ENCODE assay signal across 8 cellular contexts in genomic region chr20:1467355-1468116, GRCh38. TPM values are rescaled to one million over a fixed set of nuclear protein-coding genes. Genes with fewer than 3 reads are reported as not detected.
DNase-seq lines count a peak whose midpoint lies in the region; ATAC-seq, FAIRE-seq and TF ChIP-seq lines count a peak whose summit lies in the region.

No MANE protein-coding gene starts in this region.

- H3K27ac Mint-ChIP-seq in Calu3 (ENCODE audit: unreplicated experiment) (peak overlapping the region; percentile 98), astrocyte (ENCODE audit: unreplicated experiment) (peak overlapping the region; percentile 50), memory B cell (peak overlapping the region; percentile 78)

- no peak overlapping the region for H2AFZ ChIP-seq in astrocyte (ENCODE audit: low read depth, low read length)

- H3K36me3 ChIP-seq in astrocyte (ENCODE audit: insufficient read depth, low read length) (peaks cover 11% of the 10 kb centered on the region), upper lobe of left lung (peaks cover 0 to 21% (median 0%) of the 10 kb centered on the region in 4 donors)

- H3K27me3 ChIP-seq in astrocyte (ENCODE audit: insufficient read depth, low read length) (no peaks in the 10 kb centered on the region), upper lobe of left lung (no peaks in the 10 kb centered on the region)

- H4K20me1 ChIP-seq in astrocyte (ENCODE audit: insufficient read depth, low read length) = peaks cover 34% of the 10 kb centered on the region

- 40 to 54% methylated on average over 22 of the region's 22 CpGs for WGBS in upper lobe of left lung, 2 donors

- peak; percentile 72 for DNase-seq in Calu3
- DNase-seq in MV-4-11 (lab: John Stamatoyannopoulos, UW) = peak; percentile 96
- no peak for DNase-seq in astrocyte (ENCODE audit: low read depth)
- peak; percentile 34 to 43 for DNase-seq in memory B cell (ENCODE audit: low spot score in 2 of 2)
- DNase-seq in upper lobe of left lung = peak in 1 of 2 donors; percentile 48
- no peak for DNase-seq in NCI-H1092 treated with DMSO at 0.1 percent for 48 hours (lab: John Stamatoyannopoulos, UW)

- H3K9me3 Mint-ChIP-seq in Calu3 (ENCODE audit: low read depth, unreplicated experiment) (peaks cover 2% of the 10 kb centered on the region), astrocyte (ENCODE audit: unreplicated experiment) (no peaks in the 10 kb centered on the region), memory B cell (no peaks in the 10 kb centered on the region)

- no peak for FAIRE-seq in astrocyte (lab: Jason Lieb, UNC)

- CTCF ChIA-PET in Calu3 (lab: Charles Lee) = interaction anchor here (0.7 to 3.4 kb wide), 7 partner anchors 27 to 143 kb away, joined by 3 to 43 read pairs (median 4); no protein-coding TSS in a partner anchor

- intact Hi-C loops in Calu3 (cut with micrococcal nuclease; ENCODE audit: unreplicated experiment) = no loop called here

- H3K9ac ChIP-seq in astrocyte (ENCODE audit: low read length) = no peak overlapping the region

- H3K36me3 Mint-ChIP-seq in Calu3 (ENCODE audit: insufficient read depth, unreplicated experiment) (peaks cover 41% of the 10 kb centered on the region), astrocyte (ENCODE audit: low read depth, unreplicated experiment) (peaks cover 2% of the 10 kb centered on the region), memory B cell (peaks cover 2% of the 10 kb centered on the region)

- H3K27ac ChIP-seq in astrocyte (ENCODE audit: low read depth, low read length) = no peak overlapping the region
- peak overlapping the region; percentile 87 to 96 (median 89) for H3K27ac ChIP-seq in upper lobe of left lung

- ATAC-seq in memory B cell (ENCODE audit: low read depth) = peak; percentile 16
- peak; percentile 15 to 32 for ATAC-seq in upper lobe of left lung (ENCODE audit: low FRiP score in 2 of 2)
- ATAC-seq in HG02852 (IDR thresholded peaks at IDR 0.05; ENCODE audit: unreplicated experiment) = no peak
- no peak for ATAC-seq in HG03108 (IDR thresholded peaks at IDR 0.05; ENCODE audit: unreplicated experiment)

- peak in 1 of 4 donors; percentile 44 for TF ChIP-seq POLR2A in upper lobe of left lung (IDR thresholded peaks at IDR 0.05)

- H3K4me1 ChIP-seq in astrocyte (ENCODE audit: insufficient read depth, low read length) (peaks cover 33% of the 10 kb centered on the region), upper lobe of left lung (peaks cover 43 to 48% (median 45%) of the 10 kb centered on the region in 4 donors)

- no peaks in the 10 kb centered on the region for H3K27me3 Mint-ChIP-seq in Calu3 (ENCODE audit: unreplicated experiment)
- H3K27me3 Mint-ChIP-seq in astrocyte (ENCODE audit: low read depth, unreplicated experiment) = no peaks in the 10 kb centered on the region
- no peaks in the 10 kb centered on the region for H3K27me3 Mint-ChIP-seq in memory B cell

- H3K9me3 ChIP-seq in astrocyte (ENCODE audit: insufficient read depth, low read depth, low read length) (no peaks in the 10 kb centered on the region), upper lobe of left lung (peaks cover 0 to 4% (median 0%) of the 10 kb centered on the region in 4 donors)

- no peak for TF ChIP-seq EP300 in upper lobe of left lung (IDR thresholded peaks at IDR 0.05)

- H3K79me2 ChIP-seq in astrocyte (ENCODE audit: insufficient read depth, low read length) = peaks cover 39% of the 10 kb centered on the region

- H3K4me3 Mint-ChIP-seq in Calu3 (ENCODE audit: low read depth, unreplicated experiment) (peak overlapping the region; percentile 68), astrocyte (ENCODE audit: unreplicated experiment) (peak overlapping the region; percentile 66), memory B cell (peak overlapping the region; percentile 83)

- TF ChIP-seq CTCF in Calu3 (IDR thresholded peaks at IDR 0.05; ENCODE audit: unreplicated experiment) (no peak), astrocyte (IDR thresholded peaks at IDR 0.05; ENCODE audit: insufficient read depth, low read depth, low read length) (no peak), upper lobe of left lung (IDR thresholded peaks at IDR 0.05) (no peak)

- H3K4me3 ChIP-seq in astrocyte (ENCODE audit: insufficient read depth, low read depth, low read length) (no peak overlapping the region), upper lobe of left lung (peak overlapping the region in 3 of 4 donors; percentile 75 to 100 (median 99))

- BruUV-seq in Calu3 (replicated peaks; lab: Mats Ljungman, UMichigan) = TSS peak; percentile 17

- H3K4me1 Mint-ChIP-seq in Calu3 (ENCODE audit: low read depth, unreplicated experiment) = peaks cover 52% of the 10 kb centered on the region
- peaks cover 36% of the 10 kb centered on the region for H3K4me1 Mint-ChIP-seq in astrocyte (ENCODE audit: low read depth, unreplicated experiment)
- H3K4me1 Mint-ChIP-seq in memory B cell = peaks cover 46% of the 10 kb centered on the region

- peak overlapping the region; percentile 53 for H3K4me2 ChIP-seq in astrocyte (ENCODE audit: low read length)

RNA-seq across cellular contexts. Expression of gene NSFL1C, which starts 0.9 kb away (rescaled TPM):
- total RNA-seq in Calu3 (2022) = 81.0 and 86.3 TPM in 2 replicates
- total RNA-seq in astrocyte = 78.3 and 96.0 TPM in 2 replicates
- total RNA-seq in upper lobe of left lung = 10 to 100 TPM; 48.0 to 87.7 (median 71.4) TPM

RNA-seq across cellular contexts. Expression of gene SIRPB2, which starts 23.7 kb away (rescaled TPM):
- total RNA-seq in Calu3 (2022) (0.57 and 1.1 TPM in 2 replicates), astrocyte (not detected in 2 replicates), upper lobe of left lung (10 to 100 TPM; 12.1 to 59.7 (median 23.8) TPM)

Comparison
In these comparisons a context has a peak if more than half of its experiments do, and no peak if none do; other contexts are left out.
1. DNase-seq: peak in Calu3 (single experiment), MV-4-11 (single experiment) and memory B cell (2 of 2); none in astrocyte (single experiment) and NCI-H1092 treated with DMSO at 0.1 percent for 48 hours (single experiment).
2. ATAC-seq: peak in memory B cell (single experiment) and upper lobe of left lung (2 of 2); none in HG02852 (single experiment) and HG03108 (single experiment).
3. Peak in every context shown above with its lines, with median percentiles within 50 percentile points of each other: H3K27ac Mint-ChIP-seq and H3K4me3 Mint-ChIP-seq.